ENCODE assay signal across 8 cellular contexts in the genomic region with DNA sequence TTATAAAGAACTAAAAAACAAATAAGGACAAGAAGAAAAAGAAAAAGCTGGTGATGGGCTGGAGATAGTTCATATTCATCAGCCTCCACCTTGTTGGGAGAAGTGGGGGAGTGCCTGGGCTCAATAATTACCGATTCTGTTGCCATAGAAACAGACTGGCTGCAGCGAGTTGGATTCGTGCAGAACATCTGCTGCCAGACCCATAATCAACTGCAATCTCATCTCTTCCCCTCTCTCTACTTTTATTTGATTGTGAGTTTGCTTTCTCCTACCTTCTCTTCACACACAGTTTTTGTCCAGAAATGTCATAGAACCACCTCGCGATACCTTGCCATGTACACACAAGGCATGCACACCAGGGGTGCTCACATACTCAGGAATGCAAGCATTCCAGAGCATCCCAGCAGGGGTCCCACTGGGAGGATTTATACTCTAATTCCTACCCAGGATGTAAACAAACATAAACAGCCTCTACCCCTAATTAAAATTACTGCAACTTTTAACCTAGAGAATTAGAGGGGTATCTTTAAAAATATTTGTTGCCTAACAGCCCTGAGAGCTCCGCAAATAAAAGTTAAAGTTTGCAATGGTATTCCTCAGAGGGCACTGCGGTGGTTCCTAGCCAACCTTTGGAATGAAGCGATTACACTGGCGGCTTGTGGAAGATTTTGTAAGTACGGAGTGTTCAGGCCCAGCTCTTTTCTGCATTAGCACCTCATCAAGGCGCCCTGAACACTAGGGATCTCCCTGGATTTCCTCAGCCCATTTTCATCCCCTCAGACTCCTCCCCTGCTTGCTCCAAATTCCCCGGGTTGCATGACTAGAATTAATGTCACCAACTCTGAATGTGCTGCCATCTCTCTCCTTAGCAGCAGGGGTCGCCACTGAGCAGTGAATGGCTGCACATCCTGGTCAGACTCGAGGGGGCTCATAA.
DNase-seq lines count a peak whose midpoint lies in the region.

No MANE protein-coding gene starts in this region.

- H3K4me3 Mint-ChIP-seq in T-helper 2 cell treated with Interferon-gamma antibody and Interleukin-4, amounts not matched to agents 5 μg/mL and 100 μg/mL, for 36 hours: no peak overlapping the region

- H3K36me3 Mint-ChIP-seq in T-helper 2 cell treated with Interferon-gamma antibody and Interleukin-4, amounts not matched to agents 5 μg/mL and 100 μg/mL, for 36 hours (ENCODE audit: low read depth): peaks cover 8% of the 10 kb centered on the region

- H3K27ac Mint-ChIP-seq in T-helper 2 cell treated with Interferon-gamma antibody and Interleukin-4, amounts not matched to agents 5 μg/mL and 100 μg/mL, for 36 hours: peak overlapping the region; percentile 2

- H3K9me3 Mint-ChIP-seq in T-helper 2 cell treated with Interferon-gamma antibody and Interleukin-4, amounts not matched to agents 5 μg/mL and 100 μg/mL, for 36 hours: no peaks in the 10 kb centered on the region

- H3K27me3 Mint-ChIP-seq in T-helper 2 cell treated with Interferon-gamma antibody and Interleukin-4, amounts not matched to agents 5 μg/mL and 100 μg/mL, for 36 hours (ENCODE audit: low read depth): no peaks in the 10 kb centered on the region

- peaks cover 30% of the 10 kb centered on the region for H3K4me1 Mint-ChIP-seq in T-helper 2 cell treated with Interferon-gamma antibody and Interleukin-4, amounts not matched to agents 5 μg/mL and 100 μg/mL, for 36 hours (ENCODE audit: low read depth)

- DNase-seq in SIG-M5 treated with dmso at 0.1 percent for 504 hours (lab: John Stamatoyannopoulos, UW; ENCODE audit: unreplicated experiment) (peak; percentile 53), SIG-M5 (lab: John Stamatoyannopoulos, UW) (no peak), M059J (ENCODE audit: low read depth) (peak; percentile 54), astrocyte of the hippocampus (ENCODE audit: low read depth, low spot score) (peak; percentile 83), hypothalamus (lab: John Stamatoyannopoulos, UW) (peak in 38 of 51 donors; percentile 15 to 78 (median 44)), smooth muscle cell of the brain vasculature (ENCODE audit: low read depth, low spot score) (peak; percentile 7), GF-D8 (lab: John Stamatoyannopoulos, UW) (no peak)
- DNase-seq in T-helper 2 cell treated with Interferon-gamma antibody and Interleukin-4, amounts not matched to agents 5 μg/mL and 100 μg/mL, for 36 hours (ENCODE audit: low spot score): peak; percentile 40

Comparison
In these comparisons a context has a peak if more than half of its experiments do, and no peak if none do; other contexts are left out.
1. DNase-seq: peak in SIG-M5 treated with dmso at 0.1 percent for 504 hours (single experiment), M059J (single experiment), T-helper 2 cell treated with Interferon-gamma antibody and Interleukin-4, amounts not matched to agents 5 μg/mL and 100 μg/mL, for 36 hours (single experiment), astrocyte of the hippocampus (single experiment), hypothalamus (38 of 51) and smooth muscle cell of the brain vasculature (single experiment); none in SIG-M5 (single experiment) and GF-D8 (single experiment).